14 cellular contexts compared by ENCODE assay signal in the genomic region with DNA sequence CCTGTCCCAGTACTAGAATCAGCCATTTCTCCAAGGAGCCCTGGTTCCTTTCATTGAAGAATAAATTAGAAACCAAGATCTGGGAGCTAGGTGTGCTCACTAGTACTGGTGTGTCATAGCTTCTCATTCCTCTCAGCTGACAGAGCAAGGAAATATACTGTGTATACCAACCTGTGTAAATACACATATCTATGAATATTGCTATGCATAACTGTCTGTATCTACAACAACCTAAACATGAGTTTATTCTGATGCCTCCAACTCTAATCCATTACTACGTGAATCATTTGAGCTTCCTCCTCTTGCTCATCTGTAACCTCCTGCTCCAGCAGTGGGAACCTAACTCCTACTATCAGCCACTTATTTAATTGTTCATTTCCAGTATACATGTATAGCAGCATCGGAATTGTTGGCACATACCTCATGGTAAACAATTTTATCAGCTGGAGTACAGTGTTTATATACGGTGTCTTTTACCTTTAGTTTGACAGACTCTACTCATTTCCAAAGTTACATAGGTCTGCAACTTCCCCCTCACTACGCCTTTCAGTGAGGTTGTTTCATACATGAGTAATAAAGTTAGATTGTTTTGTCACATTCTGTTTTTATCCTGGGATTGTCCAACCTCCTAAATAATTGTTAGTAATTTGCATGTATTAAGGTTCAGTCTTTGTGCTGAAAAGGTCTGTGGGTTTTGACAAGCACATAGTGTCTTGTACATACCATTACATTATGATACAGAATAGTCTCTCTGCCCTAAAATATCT. TPM values are rescaled to one million over a fixed set of nuclear protein-coding genes. Genes with fewer than 3 reads are reported as not detected.
DNase-seq lines count a peak whose midpoint lies in the region; ATAC-seq and TF ChIP-seq lines count a peak whose summit lies in the region.
"Had no signal": no experiment of that assay in that cellular context is flagged by ENCODE, and none has a peak within 500 bp of the region (broad histone marks: within the 10 kb centered on the region; RNA-seq: fewer than 3 reads in every experiment).

No MANE protein-coding gene starts in this region.

- ATAC-seq in GM18519 (IDR thresholded peaks at IDR 0.05; ENCODE audit: low FRiP score, unreplicated experiment) (peak; percentile 73), GM21423 (IDR thresholded peaks at IDR 0.05; ENCODE audit: unreplicated experiment) (peak; percentile 56), HG02981 (IDR thresholded peaks at IDR 0.05; ENCODE audit: unreplicated experiment) (peak; percentile 55), T-cell (replicated peaks in 1 of 4) (no peak)
- ATAC-seq in activated T-helper 17 cell treated with anti-CD3 and anti-CD28 coated beads, Interleukin-2, amount 50 U/mL, for 72 hours (replicated peaks) = peak; percentile 89

- H3K36me3 Mint-ChIP-seq in activated T-helper 17 cell treated with anti-CD3 and anti-CD28 coated beads, Interleukin-2, amount 50 U/mL, for 72 hours (ENCODE audit: low read depth) = peaks cover 7% of the 10 kb centered on the region
- H3K36me3 Mint-ChIP-seq in T-cell (no peaks in the 10 kb centered on the region), glutamatergic neuron (ENCODE audit: unreplicated experiment) (no peaks in the 10 kb centered on the region)

- CTCF ChIA-PET in T-cell (lab: Charles Lee) = interaction anchor here (0.9 to 1.5 kb wide), 3 partner anchors 87 to 392 kb away, joined by 4 to 9 read pairs (median 4); no protein-coding TSS in a partner anchor

- H3K9me3 Mint-ChIP-seq in activated T-helper 17 cell treated with anti-CD3 and anti-CD28 coated beads, Interleukin-2, amount 50 U/mL, for 72 hours = no peaks in the 10 kb centered on the region
- no peaks in the 10 kb centered on the region for H3K9me3 Mint-ChIP-seq in T-cell
- H3K9me3 Mint-ChIP-seq in glutamatergic neuron (ENCODE audit: unreplicated experiment) = peaks cover 1% of the 10 kb centered on the region

- peak overlapping the region; percentile 23 for H3K4me3 Mint-ChIP-seq in activated T-helper 17 cell treated with anti-CD3 and anti-CD28 coated beads, Interleukin-2, amount 50 U/mL, for 72 hours
- H3K4me3 Mint-ChIP-seq in T-cell (no peak overlapping the region), glutamatergic neuron (ENCODE audit: unreplicated experiment) (no peak overlapping the region)
- H3K4me3 Mint-ChIP-seq: brain had no signal

- no peaks in the 10 kb centered on the region for H3K27me3 Mint-ChIP-seq in activated T-helper 17 cell treated with anti-CD3 and anti-CD28 coated beads, Interleukin-2, amount 50 U/mL, for 72 hours
- H3K27me3 Mint-ChIP-seq in T-cell (no peaks in the 10 kb centered on the region), glutamatergic neuron (ENCODE audit: unreplicated experiment) (no peaks in the 10 kb centered on the region)
- H3K27me3 Mint-ChIP-seq: brain had no signal

- peak overlapping the region; percentile 60 for H3K27ac Mint-ChIP-seq in activated T-helper 17 cell treated with anti-CD3 and anti-CD28 coated beads, Interleukin-2, amount 50 U/mL, for 72 hours
- H3K27ac Mint-ChIP-seq in T-cell (no peak overlapping the region), glutamatergic neuron (ENCODE audit: unreplicated experiment) (no peak overlapping the region)
- H3K27ac Mint-ChIP-seq: brain had no signal

- POLR2A ChIA-PET in T-cell (lab: Charles Lee) = interaction anchor here in 1 of 2 donors (0.6 kb wide), 1 partner anchor 378 kb away, joined by 3 read pairs; no protein-coding TSS in a partner anchor

- H3K4me1 Mint-ChIP-seq in activated T-helper 17 cell treated with anti-CD3 and anti-CD28 coated beads, Interleukin-2, amount 50 U/mL, for 72 hours = peaks cover 8% of the 10 kb centered on the region
- H3K4me1 Mint-ChIP-seq in T-cell = no peaks in the 10 kb centered on the region
- no peaks in the 10 kb centered on the region for H3K4me1 Mint-ChIP-seq in glutamatergic neuron (ENCODE audit: low read depth, unreplicated experiment)
- H3K4me1 Mint-ChIP-seq: brain had no signal

- no peak for DNase-seq in T-cell
- no peak for DNase-seq in glutamatergic neuron
- no peak for DNase-seq in activated T-cell treated with anti-CD3 and anti-CD28 coated beads, Interleukin-2, amount 50 U/mL, for 48 hours
- DNase-seq: activated CD4-positive, alpha-beta T cell treated with anti-CD3 and anti-CD28 coated beads for 48 hours; activated effector memory CD4-positive, alpha-beta T cell treated with Interleukin-2 at 50 U/mL for 16 hours; DMS79; mesendoderm; nucleus accumbens had no signal

- TF ChIP-seq CTCF in glutamatergic neuron (IDR thresholded peaks at IDR 0.05; ENCODE audit: partially characterized antibody, unreplicated experiment) = no peak

RNA-seq across cellular contexts. Expression of a gene that starts 7.1 kb away (rescaled TPM):
- not detected for total RNA-seq in activated T-helper 17 cell treated with anti-CD3 and anti-CD28 coated beads, Interleukin-2, amount 50 U/mL, for 72 hours
- total RNA-seq in T-cell = not detected
- not detected for total RNA-seq in glutamatergic neuron (ENCODE audit: unreplicated experiment)
- total RNA-seq: H1 had no signal

RNA-seq across cellular contexts. Expression of a gene that starts 35.3 kb away (rescaled TPM):
- total RNA-seq in activated T-helper 17 cell treated with anti-CD3 and anti-CD28 coated beads, Interleukin-2, amount 50 U/mL, for 72 hours = 10 to 100 TPM; 31.7 to 57.4 TPM
- total RNA-seq in T-cell (1 to 10 TPM; 2.8 to 5.8 (median 4.1) TPM), glutamatergic neuron (ENCODE audit: unreplicated experiment) (24.1 TPM)

Comparison
In these comparisons a context has a peak if more than half of its experiments do, and no peak if none do; other contexts are left out.
1. ATAC-seq: peak in GM18519 (single experiment), GM21423 (single experiment), HG02981 (single experiment) and activated T-helper 17 cell treated with anti-CD3 and anti-CD28 coated beads, Interleukin-2, amount 50 U/mL, for 72 hours (single experiment); none in T-cell (0 of 4).